Comparison of ENCODE assay signal across 8 cellular contexts in the genomic region with DNA sequence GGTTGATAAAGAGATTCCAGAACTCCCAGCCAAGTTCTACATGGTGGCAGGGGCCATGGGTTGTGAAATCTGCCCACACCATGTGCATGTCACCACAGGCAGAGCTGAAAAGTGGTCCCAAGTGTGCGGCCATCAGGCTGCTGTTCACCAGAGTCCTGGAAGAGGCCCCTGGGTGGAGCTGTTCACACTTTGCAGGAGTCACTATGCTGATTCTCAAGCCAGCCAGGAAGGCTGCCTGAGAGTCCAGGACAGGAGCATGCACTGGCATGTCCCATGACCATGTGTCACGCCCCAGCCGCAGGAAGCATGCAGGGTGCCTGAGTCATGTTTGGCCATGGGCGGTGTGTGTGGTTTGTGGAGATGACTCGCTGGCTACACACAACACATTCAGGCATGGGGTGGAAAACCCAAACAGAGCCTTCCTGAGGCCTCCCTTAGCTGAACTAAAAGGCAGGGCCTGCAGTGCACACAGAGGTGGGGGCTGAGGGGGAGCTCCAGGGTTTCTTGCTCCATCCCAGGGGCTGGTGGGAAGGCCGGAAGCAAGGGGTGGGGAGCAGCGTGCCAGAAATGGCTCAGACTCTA. TPM values are rescaled to one million over a fixed set of nuclear protein-coding genes. Genes with fewer than 3 reads are reported as not detected.
A peak's percentile ranks its signal among the peaks of the same experiment; 100 is the strongest.
DNase-seq lines count a peak whose midpoint lies in the region; ATAC-seq and TF ChIP-seq lines count a peak whose summit lies in the region.

No MANE protein-coding gene starts in this region.

- H3K4me1 ChIP-seq in RWPE2 (ENCODE audit: insufficient read depth, poor library complexity, severe bottlenecking) = peaks cover 44% of the 10 kb centered on the region
- peaks cover 13 to 30% (median 26%) of the 10 kb centered on the region in 3 donors for H3K4me1 ChIP-seq in skeletal muscle tissue (ENCODE audit: control insufficient read depth in 3 of 3, insufficient read depth in 3 of 3, low read length in 3 of 3)

- peak overlapping the region in 2 of 3 donors; percentile 25 to 57 for H3K9ac ChIP-seq in skeletal muscle tissue (ENCODE audit: low read depth in 1 of 3, low read length in 3 of 3)

- intact Hi-C loops in Right ventricle myocardium inferior (cut with DNase I) = no loop called here

- H3K27ac ChIP-seq in RWPE2 (ENCODE audit: poor library complexity, severe bottlenecking) = peak overlapping the region; percentile 92
- H3K27ac ChIP-seq in skeletal muscle tissue (ENCODE audit: low read depth, low read length) = peak overlapping the region; percentile 64

- peak; percentile 38; the same call in 1 of the 3 replicates for TF ChIP-seq CTCF in GM12872 (IDR thresholded peaks at IDR 0.05; ENCODE audit: insufficient read depth, low read depth, low read length)
- peak; percentile 77 for TF ChIP-seq CTCF in RWPE2 (IDR thresholded peaks at IDR 0.05; ENCODE audit: poor library complexity, severe bottlenecking)

- ATAC-seq in HG03045 (IDR thresholded peaks at IDR 0.05; ENCODE audit: unreplicated experiment) (peak; percentile 65), RWPE2 (ENCODE audit: low read depth) (peak; percentile 88), Right ventricle myocardium inferior (peak; percentile 47)

- H3K27me3 ChIP-seq in RWPE2 (ENCODE audit: insufficient read depth, poor library complexity, severe bottlenecking) = no peaks in the 10 kb centered on the region
- no peaks in the 10 kb centered on the region for H3K27me3 ChIP-seq in skeletal muscle tissue (ENCODE audit: control insufficient read depth in 3 of 3, insufficient read depth in 3 of 3, low read length in 3 of 3)

- peak; percentile 100 for DNase-seq in RWPE2 (ENCODE audit: low spot score)
- peak; percentile 72 for DNase-seq in activated gamma-delta T cell treated with anti-CD3 and anti-CD28 coated beads, Interleukin-2, amount 50 U/mL, for 16 hours (ENCODE audit: low read depth)
- peak; percentile 87 for DNase-seq in Right ventricle myocardium inferior (ENCODE audit: missing footprints)
- no peak for DNase-seq in midbrain (lab: John Stamatoyannopoulos, UW)
- no peak for DNase-seq in DMS153 treated with DMSO at 0.1 percent for 48 hours (lab: John Stamatoyannopoulos, UW; ENCODE audit: unreplicated experiment)

- H3K9me3 ChIP-seq in RWPE2 (ENCODE audit: severe bottlenecking) = no peaks in the 10 kb centered on the region
- no peaks in the 10 kb centered on the region for H3K9me3 ChIP-seq in skeletal muscle tissue (ENCODE audit: control insufficient read depth in 3 of 3, low read length in 3 of 3)

- H3K36me3 ChIP-seq in RWPE2 (ENCODE audit: low read depth) = no peaks in the 10 kb centered on the region
- no peaks in the 10 kb centered on the region for H3K36me3 ChIP-seq in skeletal muscle tissue (ENCODE audit: control insufficient read depth in 3 of 3, insufficient read depth in 3 of 3, low read length in 3 of 3)

- H3K4me3 ChIP-seq in RWPE2 (ENCODE audit: severe bottlenecking) = no peak overlapping the region
- peak overlapping the region in 1 of 3 donors; percentile 13 for H3K4me3 ChIP-seq in skeletal muscle tissue (ENCODE audit: low read length in 3 of 3)

RNA-seq across cellular contexts. Expression of a gene that starts 19.5 kb away (rescaled TPM):
- total RNA-seq in Right ventricle myocardium inferior = 4.4 TPM
- 2.6 TPM for total RNA-seq in skeletal muscle tissue

RNA-seq across cellular contexts. Expression of a gene that starts 28.3 kb away (rescaled TPM):
- 16.2 TPM for total RNA-seq in Right ventricle myocardium inferior
- 4.2 TPM for total RNA-seq in skeletal muscle tissue

RNA-seq across cellular contexts. Expression of a gene that starts 33.7 kb away (rescaled TPM):
- 158 TPM for total RNA-seq in Right ventricle myocardium inferior
- 93.4 TPM for total RNA-seq in skeletal muscle tissue

RNA-seq across cellular contexts. Expression of a gene that starts 50.9 kb away (rescaled TPM):
- 25.4 TPM for total RNA-seq in Right ventricle myocardium inferior
- 11.5 TPM for total RNA-seq in skeletal muscle tissue

Comparison
In these comparisons a context has a peak if more than half of its experiments do, and no peak if none do; other contexts are left out.
1. DNase-seq: peak in RWPE2 (single experiment), activated gamma-delta T cell treated with anti-CD3 and anti-CD28 coated beads, Interleukin-2, amount 50 U/mL, for 16 hours (single experiment) and Right ventricle myocardium inferior (single experiment); none in midbrain (single experiment) and DMS153 treated with DMSO at 0.1 percent for 48 hours (single experiment).
2. Peak in every context shown above with its lines, with median percentiles within 50 percentile points of each other: ATAC-seq.